ENCODE assay signal across 8 cellular contexts in the genomic region with DNA sequence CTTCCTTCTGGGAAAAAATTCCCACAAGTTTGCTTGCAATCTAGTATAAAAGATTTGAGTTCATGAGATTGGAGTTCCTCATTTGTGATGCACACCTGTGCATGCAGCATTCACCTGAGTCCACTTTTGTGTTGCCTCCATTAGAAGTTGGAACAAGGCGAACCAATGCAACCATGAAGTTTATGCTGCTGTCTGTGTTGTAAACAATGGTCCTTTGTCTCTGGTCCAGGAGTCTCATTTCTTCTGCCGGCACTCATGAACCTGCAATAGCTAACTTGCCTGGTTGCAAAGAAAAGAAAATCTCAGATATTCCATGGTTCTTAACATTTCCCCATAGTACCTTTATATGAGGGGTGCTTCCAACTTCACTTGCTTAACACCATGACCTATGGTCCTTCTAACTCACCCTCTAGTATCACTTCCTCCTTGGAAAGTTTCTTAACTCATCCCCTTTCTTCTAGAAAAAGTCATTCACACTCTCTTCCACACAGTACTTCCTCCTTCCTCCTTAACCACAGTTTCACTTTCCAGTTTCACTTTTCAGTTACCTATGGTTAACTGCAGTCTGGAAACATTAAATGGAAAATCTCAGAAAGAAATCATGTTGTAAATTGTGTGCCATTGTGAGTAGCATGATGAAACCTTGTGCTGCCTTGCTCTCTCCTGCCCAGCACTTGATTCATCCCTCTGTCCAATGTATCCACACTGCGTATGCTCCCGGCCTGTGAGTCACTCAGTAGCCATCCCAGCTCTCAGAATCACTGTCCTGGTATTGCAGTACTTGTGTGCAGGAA.
A peak's percentile ranks its signal among the peaks of the same experiment; 100 is the strongest.
DNase-seq lines count a peak whose midpoint lies in the region; ATAC-seq lines count a peak whose summit lies in the region.

No MANE protein-coding gene starts in this region.

- POLR2A ChIA-PET in activated CD8-positive, alpha-beta T cell treated with anti-CD3 and anti-CD28 coated beads, Interleukin-2, amount 10 ng/mL, durations not matched to agents 7 days and 5 days (lab: Charles Lee) = no interaction called here

- H3K4me1 Mint-ChIP-seq in activated CD8-positive, alpha-beta T cell treated with anti-CD3 and anti-CD28 coated beads, Interleukin-2, amount 10 ng/mL, durations not matched to agents 7 days and 5 days (ENCODE audit: low read depth) = peaks cover 23% of the 10 kb centered on the region

- H3K9me3 Mint-ChIP-seq in activated CD8-positive, alpha-beta T cell treated with anti-CD3 and anti-CD28 coated beads, Interleukin-2, amount 10 ng/mL, durations not matched to agents 7 days and 5 days (ENCODE audit: insufficient read depth) = no peaks in the 10 kb centered on the region

- no peak overlapping the region for H3K4me3 Mint-ChIP-seq in activated CD8-positive, alpha-beta T cell treated with anti-CD3 and anti-CD28 coated beads, Interleukin-2, amount 10 ng/mL, durations not matched to agents 7 days and 5 days

- CTCF ChIA-PET in activated CD8-positive, alpha-beta T cell treated with anti-CD3 and anti-CD28 coated beads, Interleukin-2, amount 10 ng/mL, durations not matched to agents 7 days and 5 days (lab: Charles Lee) = interaction anchor here (1.0 kb wide), 1 partner anchor 18 kb away, joined by 3 read pairs; no protein-coding TSS in a partner anchor

- no peaks in the 10 kb centered on the region for H3K27me3 Mint-ChIP-seq in activated CD8-positive, alpha-beta T cell treated with anti-CD3 and anti-CD28 coated beads, Interleukin-2, amount 10 ng/mL, durations not matched to agents 7 days and 5 days (ENCODE audit: low read depth)

- H3K27ac Mint-ChIP-seq in activated CD8-positive, alpha-beta T cell treated with anti-CD3 and anti-CD28 coated beads, Interleukin-2, amount 10 ng/mL, durations not matched to agents 7 days and 5 days = peak overlapping the region; percentile 64

- peak; percentile 95 for ATAC-seq in GM21515 (IDR thresholded peaks at IDR 0.05; ENCODE audit: unreplicated experiment)
- ATAC-seq in activated CD8-positive, alpha-beta T cell treated with anti-CD3 and anti-CD28 coated beads, Interleukin-2, amount 10 ng/mL, durations not matched to agents 7 days and 5 days = peak; percentile 51

- no peaks in the 10 kb centered on the region for H3K36me3 Mint-ChIP-seq in activated CD8-positive, alpha-beta T cell treated with anti-CD3 and anti-CD28 coated beads, Interleukin-2, amount 10 ng/mL, durations not matched to agents 7 days and 5 days (ENCODE audit: low read depth)

- DNase-seq in Daoy (ENCODE audit: low read depth) (peak; percentile 74), HK-2 (ENCODE audit: unreplicated experiment) (peak; percentile 30), kidney glomerular epithelial cell (lab: John Stamatoyannopoulos, UW) (peak; percentile 76), 8988T (no peak), DMS79 treated with DMSO at 0.1 percent for 48 hours (lab: John Stamatoyannopoulos, UW) (no peak), DMS 273 (lab: John Stamatoyannopoulos, UW; ENCODE audit: unreplicated experiment) (no peak)
- DNase-seq in activated CD8-positive, alpha-beta T cell treated with anti-CD3 and anti-CD28 coated beads, Interleukin-2, amount 10 ng/mL, durations not matched to agents 7 days and 5 days = no peak

Comparison
In these comparisons a context has a peak if more than half of its experiments do, and no peak if none do; other contexts are left out.
1. DNase-seq: peak in Daoy (single experiment), HK-2 (single experiment) and kidney glomerular epithelial cell (single experiment); none in activated CD8-positive, alpha-beta T cell treated with anti-CD3 and anti-CD28 coated beads, Interleukin-2, amount 10 ng/mL, durations not matched to agents 7 days and 5 days (single experiment), 8988T (single experiment), DMS79 treated with DMSO at 0.1 percent for 48 hours (single experiment) and DMS 273 (single experiment).